8 cellular contexts compared by ENCODE assay signal in the genomic region with DNA sequence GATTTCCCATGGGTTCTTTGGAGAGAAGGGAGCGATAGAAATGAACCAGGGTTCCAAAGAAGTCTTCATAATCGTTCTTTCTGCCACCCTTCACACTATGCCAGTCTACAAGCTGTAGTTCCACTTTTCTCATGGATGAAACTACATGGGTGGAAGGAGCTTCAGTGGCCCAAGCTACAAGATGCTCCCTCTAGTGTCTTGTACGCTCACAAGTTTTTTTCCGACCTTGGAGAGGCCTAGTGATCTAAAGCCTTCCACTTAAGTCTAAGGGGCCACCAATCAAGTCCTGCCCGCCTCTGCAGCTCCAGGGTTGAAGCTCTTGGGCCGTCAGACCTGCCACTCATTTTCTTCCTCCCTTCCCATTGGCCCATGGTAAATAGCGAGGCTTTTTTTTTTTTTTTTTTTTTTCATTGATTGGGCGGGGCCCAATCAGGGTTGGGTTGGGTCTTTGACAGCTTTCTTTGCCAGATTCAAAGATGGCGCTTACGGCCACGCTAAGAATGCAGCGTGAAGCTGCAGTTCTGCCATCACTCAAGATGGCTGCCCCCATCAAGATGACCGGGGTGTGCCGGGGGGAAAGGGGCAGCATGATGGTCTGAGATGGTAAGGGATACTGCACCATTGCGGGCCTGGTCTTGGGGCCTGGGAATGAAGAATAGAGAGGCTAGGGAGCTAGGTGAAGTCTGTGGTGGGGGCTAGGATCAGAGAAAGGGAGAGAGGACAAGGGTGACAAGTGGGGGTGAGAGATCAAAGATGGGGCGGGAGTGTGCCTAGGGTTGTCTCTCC. TPM values are rescaled to one million over a fixed set of nuclear protein-coding genes. Genes with fewer than 3 reads are reported as not detected.
A peak's percentile ranks its signal among the peaks of the same experiment; 100 is the strongest.
DNase-seq lines count a peak whose midpoint lies in the region; ATAC-seq, FAIRE-seq and TF ChIP-seq lines count a peak whose summit lies in the region.

A gene (plus strand): TSS at position 527 of the 786 bp plus-strand sequence. CDS start 430 bp downstream, outside the sequence.

- ATAC-seq in HG02840 (IDR thresholded peaks at IDR 0.05; ENCODE audit: low FRiP score, unreplicated experiment) (peak; percentile 97), T-cell (replicated peaks in 1 of 4) (peak; percentile 94 to 97 (median 94)), heart right ventricle (peak; percentile 95 to 97 (median 96)), upper lobe of right lung (peak; percentile 94)

- H3K4me1 ChIP-seq in heart right ventricle = peaks cover 6 to 30% (median 25%) of the 10 kb centered on the region in 9 donors
- peaks cover 21% of the 10 kb centered on the region for H3K4me1 ChIP-seq in upper lobe of right lung

- CTCF ChIA-PET in T-cell (lab: Charles Lee) = interaction anchor here (0.5 to 3.0 kb wide), 58 partner anchors 8 to 1148 kb away, joined by 3 to 76 read pairs (median 6); a partner anchor contains a TSS

- peak; percentile 95 for FAIRE-seq in GM12892 (lab: Jason Lieb, UNC)

- no peaks in the 10 kb centered on the region for H3K9me3 Mint-ChIP-seq in T-cell

- no peaks in the 10 kb centered on the region for H3K27me3 ChIP-seq in heart right ventricle
- H3K27me3 ChIP-seq in upper lobe of right lung = no peaks in the 10 kb centered on the region

- H3K36me3 ChIP-seq in heart right ventricle (peaks cover 0 to 30% (median 25%) of the 10 kb centered on the region in 9 donors), upper lobe of right lung (peaks cover 22% of the 10 kb centered on the region)

- H3K9me3 ChIP-seq in heart right ventricle (no peaks in the 10 kb centered on the region), upper lobe of right lung (no peaks in the 10 kb centered on the region)

- DNase-seq in GM12892 (ENCODE audit: insufficient read length) (peak; percentile 85), NCI-H1436 (lab: John Stamatoyannopoulos, UW) (peak; percentile 96), T-cell (peak; percentile 75 to 95 (median 86)), amniotic epithelial cell (ENCODE audit: low read depth) (peak; percentile 100), heart right ventricle (peak; percentile 85 to 95), posterior cingulate gyrus (peak; percentile 76 to 98 (median 88)), upper lobe of right lung (peak; percentile 91)

- 0 out of 2 replicates have a peak, but pooled peaks have one; percentile 40 for TF ChIP-seq POLR2A in GM12892 (IDR thresholded peaks at IDR 0.05; ENCODE audit: low read depth, low read length)

- POLR2A ChIA-PET in T-cell (lab: Charles Lee) = interaction anchor here (0.5 to 1.2 kb wide), 19 partner anchors 9 to 1393 kb away, joined by 3 to 13 read pairs (median 6); a partner anchor contains a TSS

- peaks cover 17% of the 10 kb centered on the region for H3K36me3 Mint-ChIP-seq in T-cell

- H3K27ac ChIP-seq in heart right ventricle = peak within 1 kb of the TSS; percentile 51 to 92 (median 86)
- H3K27ac ChIP-seq in upper lobe of right lung = peak within 1 kb of the TSS; percentile 66

- H3K4me3 Mint-ChIP-seq in T-cell = peak within 1 kb of the TSS; percentile 89 to 100 (median 99)

- TF ChIP-seq CTCF in heart right ventricle (IDR thresholded peaks at IDR 0.05) (peak; percentile 17 to 76 (median 57)), upper lobe of right lung (IDR thresholded peaks at IDR 0.05) (peak; percentile 55)

- WGBS in heart right ventricle, 2 donors = 5 to 6% methylated on average over 16 of the region's 16 CpGs

- peak within 1 kb of the TSS; percentile 96 to 98 for H3K27ac Mint-ChIP-seq in T-cell

- no peaks in the 10 kb centered on the region for H3K27me3 Mint-ChIP-seq in T-cell

- H3K4me3 ChIP-seq in heart right ventricle (peak within 1 kb of the TSS; percentile 50 to 94 (median 68)), upper lobe of right lung (peak within 1 kb of the TSS; percentile 75)

- intact Hi-C loops in heart right ventricle (cut with DNase I) = loop anchor here (1.0 to 10.0 kb wide), 11 partner anchors 23 to 159 kb away; a partner anchor contains a TSS
- intact Hi-C loops in posterior cingulate gyrus (cut with DNase I) = loop anchor here (2.0 to 10.0 kb wide), 5 partner anchors 33 to 157 kb away; a partner anchor contains a TSS
- intact Hi-C loops in upper lobe of right lung (cut with DNase I) = loop anchor here (10.0 kb wide), 1 partner anchor 159 kb away; no protein-coding TSS in a partner anchor

- H3K4me1 Mint-ChIP-seq in T-cell = peaks cover 36 to 48% (median 38%) of the 10 kb centered on the region in 3 donors

RNA-seq across cellular contexts. Expression of the gene that starts here (rescaled TPM):
- polyA plus RNA-seq in GM12892 (2012; ENCODE audit: missing spikeins) = 10.1 TPM
- total RNA-seq in T-cell (10 to 100 TPM in 4 of 5 donors, 1 to 10 TPM in 1; 6.3 to 12.2 (median 11.0) TPM), heart right ventricle (10 to 100 TPM; 29.8 to 37.6 (median 33.2) TPM), upper lobe of right lung (11.6 TPM)
- polyA plus RNA-seq in heart right ventricle = 10 to 100 TPM; 17.6 to 29.3 TPM

Comparison
In these comparisons a context has a peak if more than half of its experiments do, and no peak if none do; other contexts are left out.
1. Peak in every context shown above with its lines: DNase-seq, ATAC-seq, H3K4me3 ChIP-seq and H3K27ac ChIP-seq.